Comparison of ENCODE assay signal across 1 cellular context in the genomic region with DNA sequence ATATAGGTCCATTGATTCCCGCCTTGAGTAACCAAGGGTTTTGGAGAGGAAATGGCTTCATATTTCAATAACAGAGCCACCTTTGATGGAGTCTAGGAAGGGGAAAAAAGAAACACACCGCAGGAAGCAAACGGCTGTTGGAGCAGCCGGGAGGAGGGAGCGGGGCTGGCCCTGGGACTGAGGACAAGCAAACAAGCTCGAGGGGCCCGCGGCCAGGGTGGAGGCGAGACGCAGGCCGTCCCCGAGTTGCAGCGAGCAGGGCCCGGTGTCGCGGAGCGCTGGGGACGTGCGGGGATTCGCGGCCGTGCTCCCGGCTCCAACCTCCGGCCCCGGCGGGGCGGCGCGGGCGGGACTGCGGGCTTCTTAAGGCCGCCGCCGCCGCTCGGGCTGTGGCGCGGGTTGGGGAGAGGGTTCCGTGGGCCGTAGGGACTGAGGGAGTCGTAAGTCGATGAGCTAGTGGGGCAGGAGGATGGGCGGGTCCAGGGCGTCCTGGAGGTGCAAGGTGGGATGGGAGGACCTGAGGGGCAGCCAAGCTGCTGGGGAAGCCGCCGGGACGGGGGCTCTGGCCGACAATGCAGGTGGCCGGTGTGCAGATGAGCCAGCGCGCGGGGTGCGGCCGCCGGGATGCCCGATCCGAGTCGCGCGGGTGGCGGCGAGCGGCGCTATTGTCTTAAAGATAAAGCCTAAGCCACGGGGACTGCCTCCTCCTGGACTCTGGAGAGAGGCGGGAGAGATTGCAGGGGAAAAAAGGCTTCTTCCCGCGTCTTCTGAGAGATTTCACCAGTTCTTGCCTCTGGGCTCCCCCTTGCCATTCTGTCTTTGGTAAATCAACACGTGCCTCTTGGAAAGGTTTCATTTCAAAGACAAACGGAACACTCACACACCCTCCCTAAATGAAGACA.
TF ChIP-seq lines count a peak whose summit lies in the region.

No MANE protein-coding gene starts in this region.

TF ChIP-seq in endothelial cell of umbilical vein, 7 proteins besides CTCF, POLR2A, EP300 and RAD21 (continued from another document):
- TF ChIP-seq GATA2 (IDR thresholded peaks at IDR 0.05; ENCODE audit: insufficient read depth, insufficient read length, low read depth, low read length) (no peak), MYC (IDR thresholded peaks at IDR 0.05; ENCODE audit: low read depth, low read length) (no peak), POLR2AphosphoS5 (IDR thresholded peaks at IDR 0.05; ENCODE audit: insufficient read depth, low read depth, low read length) (no peak), FOS (IDR thresholded peaks at IDR 0.05; ENCODE audit: borderline replicate concordance, insufficient read depth, low read length) (peak; percentile 8)
